12 cellular contexts compared by ENCODE assay signal in the genomic region with DNA sequence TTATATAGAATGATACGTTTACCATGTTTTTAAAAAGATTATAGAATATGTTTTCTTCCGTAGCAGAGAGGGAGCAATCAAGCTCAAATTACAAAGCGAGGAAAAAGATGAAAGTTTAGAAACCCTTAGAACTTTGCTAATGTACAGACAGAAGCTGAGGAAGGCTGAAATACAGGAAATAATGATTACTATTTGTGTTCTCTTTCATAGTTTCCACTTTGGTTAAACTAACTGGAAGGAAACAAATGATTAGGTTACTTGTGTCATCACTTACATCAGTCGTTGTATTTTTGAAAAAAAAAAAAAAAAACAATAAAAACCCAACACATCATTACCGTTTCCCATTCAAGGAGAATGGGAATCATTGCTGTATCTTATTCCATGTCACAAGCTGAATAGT.
DNase-seq lines count a peak whose midpoint lies in the region; ATAC-seq, FAIRE-seq and TF ChIP-seq lines count a peak whose summit lies in the region.
"Had no signal": no experiment of that assay in that cellular context is flagged by ENCODE, and none has a peak within 500 bp of the region (broad histone marks: within the 10 kb centered on the region; RNA-seq: fewer than 3 reads in every experiment).

No MANE protein-coding gene starts in this region.

- peaks cover 18% of the 10 kb centered on the region for H3K36me3 Mint-ChIP-seq in T-helper 1 cell treated with Interleukin-12 subunit alpha and Interleukin-12 subunit beta and Interleukin-4 antibody, amounts not matched to agents 30 μg/mL and 1 μg/mL, for 36 hours (ENCODE audit: low read depth)
- peaks cover 0 to 8% (median 0%) of the 10 kb centered on the region in 3 donors for H3K36me3 Mint-ChIP-seq in immature natural killer cell
- H3K36me3 Mint-ChIP-seq in type B pancreatic cell, result peaks cover 5% of the 10 kb centered on the region

- H3K4me3 Mint-ChIP-seq in T-helper 1 cell treated with Interleukin-12 subunit alpha and Interleukin-12 subunit beta and Interleukin-4 antibody, amounts not matched to agents 30 μg/mL and 1 μg/mL, for 36 hours, result peak overlapping the region; percentile 45
- H3K4me3 Mint-ChIP-seq in immature natural killer cell (peak overlapping the region; percentile 40 to 76 (median 64)), type B pancreatic cell (no peak overlapping the region)

- no peaks in the 10 kb centered on the region for H3K27me3 Mint-ChIP-seq in T-helper 1 cell treated with Interleukin-12 subunit alpha and Interleukin-12 subunit beta and Interleukin-4 antibody, amounts not matched to agents 30 μg/mL and 1 μg/mL, for 36 hours (ENCODE audit: low read depth)
- H3K27me3 Mint-ChIP-seq in immature natural killer cell (ENCODE audit: low read depth in 3 of 3), result no peaks in the 10 kb centered on the region
- no peaks in the 10 kb centered on the region for H3K27me3 Mint-ChIP-seq in type B pancreatic cell

- DNase-seq in heart left ventricle, result no peak
- DNase-seq in Right ventricle myocardium inferior (ENCODE audit: missing footprints), result no peak
- no peak for DNase-seq in immature natural killer cell
- DNase-seq in type B pancreatic cell (ENCODE audit: extremely low spot score, unreplicated experiment), result no peak
- DNase-seq in GM12892 (ENCODE audit: insufficient read length), result no peak
- no peak for DNase-seq in esophagus muscularis mucosa (ENCODE audit: extremely low spot score)
- DNase-seq: NCI-H226, uterus had no signal

- peak overlapping the region; percentile 86 for H3K27ac Mint-ChIP-seq in T-helper 1 cell treated with Interleukin-12 subunit alpha and Interleukin-12 subunit beta and Interleukin-4 antibody, amounts not matched to agents 30 μg/mL and 1 μg/mL, for 36 hours
- peak overlapping the region; percentile 28 to 86 (median 68) for H3K27ac Mint-ChIP-seq in immature natural killer cell
- peak overlapping the region; percentile 2 for H3K27ac Mint-ChIP-seq in type B pancreatic cell

- WGBS in heart left ventricle, 4 donors, result 57 to 63% (median 59%) methylated on average over 5 of the region's 5 CpGs
- WGBS in esophagus muscularis mucosa, result 63% methylated on average over 5 of the region's 5 CpGs

- TF ChIP-seq EP300 in esophagus muscularis mucosa (IDR thresholded peaks at IDR 0.05), result no peak

- TF ChIP-seq CTCF in heart left ventricle (IDR thresholded peaks at IDR 0.05) (no peak), type B pancreatic cell (conservative IDR thresholded peaks at IDR 0.05) (no peak), esophagus muscularis mucosa (IDR thresholded peaks at IDR 0.05) (no peak)

- H3K4me3 ChIP-seq in heart left ventricle (peak overlapping the region in 6 of 12 donors; percentile 6 to 25 (median 16)), esophagus muscularis mucosa (peak overlapping the region in 1 of 4 donors; percentile 4)
- H3K4me3 ChIP-seq: cardiac muscle cell, uterus had no signal

- H3K27ac ChIP-seq in heart left ventricle (peak overlapping the region in 8 of 12 donors; percentile 3 to 69 (median 46)), esophagus muscularis mucosa (replicated peaks in 1 of 4) (no peak overlapping the region)
- H3K27ac ChIP-seq: cardiac muscle cell, uterus had no signal

- TF ChIP-seq POLR2A in heart left ventricle (IDR thresholded peaks at IDR 0.05), result no peak
- TF ChIP-seq POLR2A in GM12892 (IDR thresholded peaks at IDR 0.05; ENCODE audit: low read depth, low read length), result no peak
- no peak for TF ChIP-seq POLR2A in esophagus muscularis mucosa (IDR thresholded peaks at IDR 0.05; ENCODE audit: low read depth)

- peaks cover 34% of the 10 kb centered on the region for H3K4me1 Mint-ChIP-seq in T-helper 1 cell treated with Interleukin-12 subunit alpha and Interleukin-12 subunit beta and Interleukin-4 antibody, amounts not matched to agents 30 μg/mL and 1 μg/mL, for 36 hours (ENCODE audit: low read depth)
- H3K4me1 Mint-ChIP-seq in immature natural killer cell, result peaks cover 19 to 22% of the 10 kb centered on the region in 2 donors
- peaks cover 13% of the 10 kb centered on the region for H3K4me1 Mint-ChIP-seq in type B pancreatic cell (ENCODE audit: unreplicated experiment)

- intact Hi-C loops in heart left ventricle (cut with DNase I) (loop anchor here (5.0 to 10.0 kb wide), 5 partner anchors 322 to 522 kb away; a partner anchor contains a TSS), Right ventricle myocardium inferior (cut with DNase I) (loop anchor here (5.0 to 10.0 kb wide), 2 partner anchors 339 to 522 kb away; a partner anchor contains a TSS), esophagus muscularis mucosa (cut with DNase I) (no loop called here)

- H3K36me3 ChIP-seq in heart left ventricle, result no peaks in the 10 kb centered on the region
- no peaks in the 10 kb centered on the region for H3K36me3 ChIP-seq in esophagus muscularis mucosa
- H3K36me3 ChIP-seq: cardiac muscle cell, uterus had no signal

- H3K9me3 ChIP-seq in heart left ventricle (peaks cover 0 to 7% (median 0%) of the 10 kb centered on the region in 12 donors), esophagus muscularis mucosa (peaks cover 0 to 10% (median 0%) of the 10 kb centered on the region in 4 donors)
- H3K9me3 ChIP-seq: uterus had no signal

- H3K9me3 Mint-ChIP-seq in T-helper 1 cell treated with Interleukin-12 subunit alpha and Interleukin-12 subunit beta and Interleukin-4 antibody, amounts not matched to agents 30 μg/mL and 1 μg/mL, for 36 hours, result peaks cover 17% of the 10 kb centered on the region
- H3K9me3 Mint-ChIP-seq in immature natural killer cell, result no peaks in the 10 kb centered on the region
- H3K9me3 Mint-ChIP-seq in type B pancreatic cell, result peaks cover 5% of the 10 kb centered on the region

- H3K4me1 ChIP-seq in heart left ventricle, result peaks cover 0 to 27% (median 5%) of the 10 kb centered on the region in 12 donors
- H3K4me1 ChIP-seq in esophagus muscularis mucosa, result peaks cover 0 to 13% (median 0%) of the 10 kb centered on the region in 4 donors
- H3K4me1 ChIP-seq: uterus had no signal

- no peaks in the 10 kb centered on the region for H3K27me3 ChIP-seq in heart left ventricle
- no peaks in the 10 kb centered on the region for H3K27me3 ChIP-seq in esophagus muscularis mucosa
- H3K27me3 ChIP-seq: cardiac muscle cell, uterus had no signal

- FAIRE-seq in GM12892 (lab: Jason Lieb, UNC), result no peak

- ATAC-seq in heart left ventricle (peak in 1 of 4 donors; percentile 75), Right ventricle myocardium inferior (no peak), HG02981 (IDR thresholded peaks at IDR 0.05; ENCODE audit: unreplicated experiment) (no peak)
- ATAC-seq: left lobe of liver had no signal

Comparison
In these comparisons a context has a peak if more than half of its experiments do, and no peak if none do; other contexts are left out.
1. H3K27ac ChIP-seq: peak in heart left ventricle (8 of 12); none in esophagus muscularis mucosa (0 of 4).
2. H3K27ac Mint-ChIP-seq: peak in every context shown above with its lines; median percentile 86 in T-helper 1 cell treated with Interleukin-12 subunit alpha and Interleukin-12 subunit beta and Interleukin-4 antibody, amounts not matched to agents 30 μg/mL and 1 μg/mL, for 36 hours; 68 in immature natural killer cell; 2 in type B pancreatic cell.